ENCODE assay signal across 9 cellular contexts in genomic region chr11:3944198-3944597, GRCh38.
DNase-seq lines count a peak whose midpoint lies in the region; TF ChIP-seq lines count a peak whose summit lies in the region.
"Had no signal": no experiment of that assay in that cellular context is flagged by ENCODE, and none has a peak within 500 bp of the region (broad histone marks: within the 10 kb centered on the region; RNA-seq: fewer than 3 reads in every experiment).

No MANE protein-coding gene starts in this region.

- no peaks in the 10 kb centered on the region for H3K27me3 Mint-ChIP-seq in nephron (ENCODE audit: low read depth)

- TF ChIP-seq CTCF in nephron (IDR thresholded peaks at IDR 0.05; ENCODE audit: unreplicated experiment in 3 of 3) (no peak), GM10248 (IDR thresholded peaks at IDR 0.05; ENCODE audit: control extremely low read depth, extremely low read depth, low read depth, missing control alignments) (no peak)

- CTCF ChIA-PET in GM10248 (lab: Yijun Ruan, JAX) = interaction anchor here (1.3 to 3.1 kb wide), 3 partner anchors 32 to 95 kb away, joined by 3 to 13 read pairs (median 3); no protein-coding TSS in a partner anchor

- peaks cover 4% of the 10 kb centered on the region for H3K9me3 ChIP-seq in KOPT-K1 (ENCODE audit: insufficient read depth, low read length, poor library complexity, severe bottlenecking)

- peak overlapping the region; percentile 77 to 84 (median 78) for H3K27ac Mint-ChIP-seq in nephron

- no peaks in the 10 kb centered on the region for H3K36me3 Mint-ChIP-seq in nephron (ENCODE audit: low read depth)

- DNase-seq in AG08395 (ENCODE audit: low spot score) (peak; percentile 42), cerebellar cortex (ENCODE audit: low spot score) (peak; percentile 17), NOMO-1 (lab: John Stamatoyannopoulos, UW; ENCODE audit: unreplicated experiment in 2 of 2) (no peak), GM10248 (ENCODE audit: extremely low spot score) (no peak), NCI-H2171 (lab: John Stamatoyannopoulos, UW) (no peak)
- no peak for DNase-seq in stimulated activated naive CD4-positive, alpha-beta T cell (lab: John Stamatoyannopoulos, UW)
- DNase-seq: NCI-H774 had no signal

- no peak overlapping the region for H3K4me3 Mint-ChIP-seq in nephron

- H3K36me3 ChIP-seq in KOPT-K1 (ENCODE audit: insufficient read depth, low read length) = no peaks in the 10 kb centered on the region

- peak overlapping the region; percentile 86 for H3K27ac ChIP-seq in KOPT-K1 (ENCODE audit: low read depth, low read length, poor library complexity, severe bottlenecking)

- H3K4me1 Mint-ChIP-seq in nephron = peaks cover 42% of the 10 kb centered on the region

- POLR2A ChIA-PET in GM10248 (lab: Yijun Ruan, JAX) = no interaction called here

- H3K9me3 Mint-ChIP-seq in nephron = no peaks in the 10 kb centered on the region

Comparison
In these comparisons a context has a peak if more than half of its experiments do, and no peak if none do; other contexts are left out.
1. DNase-seq: peak in AG08395 (single experiment) and cerebellar cortex (single experiment); none in NOMO-1 (0 of 2), GM10248 (single experiment), stimulated activated naive CD4-positive, alpha-beta T cell (0 of 6) and NCI-H2171 (single experiment).